Comparison of ENCODE assay signal across 11 cellular contexts in genomic region chr5:172010278-172010677, GRCh38. TPM values are rescaled to one million over a fixed set of nuclear protein-coding genes. Genes with fewer than 3 reads are reported as not detected.
DNase-seq lines count a peak whose midpoint lies in the region; ATAC-seq and TF ChIP-seq lines count a peak whose summit lies in the region.
"Had no signal": no experiment of that assay in that cellular context is flagged by ENCODE, and none has a peak within 500 bp of the region (broad histone marks: within the 10 kb centered on the region; RNA-seq: fewer than 3 reads in every experiment).

No MANE protein-coding gene starts in this region.

- no peak overlapping the region for H3K27ac Mint-ChIP-seq in progenitor cell of endocrine pancreas
- H3K27ac Mint-ChIP-seq: CD8-positive, alpha-beta T cell had no signal

- no peak overlapping the region for H3K4me3 ChIP-seq in choroid plexus epithelial cell (ENCODE audit: low read depth, low read length)
- H3K4me3 ChIP-seq: uterus had no signal

- no peaks in the 10 kb centered on the region for H3K36me3 Mint-ChIP-seq in progenitor cell of endocrine pancreas (ENCODE audit: insufficient read depth)

- no peaks in the 10 kb centered on the region for H3K9me3 Mint-ChIP-seq in progenitor cell of endocrine pancreas (ENCODE audit: low read depth)
- H3K9me3 Mint-ChIP-seq: CD8-positive, alpha-beta T cell had no signal

- no peaks in the 10 kb centered on the region for H3K27me3 Mint-ChIP-seq in progenitor cell of endocrine pancreas

- no peak overlapping the region for H3K4me3 Mint-ChIP-seq in progenitor cell of endocrine pancreas (ENCODE audit: low read depth)
- H3K4me3 Mint-ChIP-seq: CD8-positive, alpha-beta T cell had no signal

- peak; percentile 19 for DNase-seq in ACHN
- peak; percentile 39 for DNase-seq in EH (ENCODE audit: low read depth)
- peak; percentile 55 for DNase-seq in NCI-H345 (lab: John Stamatoyannopoulos, UW)
- DNase-seq in choroid plexus epithelial cell (ENCODE audit: low read depth): peak; percentile 68
- no peak for DNase-seq in activated effector memory CD4-positive, alpha-beta T cell treated with anti-CD3 and anti-CD28 coated beads, Interleukin-2, amount 50 U/mL, for 16 hours
- DNase-seq in progenitor cell of endocrine pancreas (ENCODE audit: low spot score, unreplicated experiment): no peak
- DNase-seq: CD8-positive, alpha-beta T cell; SHP77 treated with DMSO at 0.1 percent for 48 hours; uterus had no signal

- peak; percentile 54 for TF ChIP-seq CTCF in choroid plexus epithelial cell (conservative IDR thresholded peaks at IDR 0.05; ENCODE audit: low read depth, low read length)
- TF ChIP-seq CTCF in progenitor cell of endocrine pancreas (IDR thresholded peaks at IDR 0.05; ENCODE audit: unreplicated experiment): no peak

- no peak for ATAC-seq in HG02798 (IDR thresholded peaks at IDR 0.05; ENCODE audit: poor library complexity, unreplicated experiment)
- ATAC-seq in HG03521 (IDR thresholded peaks at IDR 0.05; ENCODE audit: unreplicated experiment): no peak
- ATAC-seq: CD8-positive, alpha-beta T cell had no signal

- H3K4me1 Mint-ChIP-seq in progenitor cell of endocrine pancreas (ENCODE audit: low read depth): peaks cover 12% of the 10 kb centered on the region

- in situ Hi-C loops in ACHN (cut with HindIII; ENCODE audit: low pct_ligation_motif_present, low pct_unique_long_range_greater_than_20kb, low sequenced_read_pairs): no loop called here

RNA-seq across cellular contexts. Expression of gene FBXW11, which starts 3.8 kb away (rescaled TPM):
- total RNA-seq in progenitor cell of endocrine pancreas: 61.2 and 63.5 TPM in 2 replicates

Comparison
In these comparisons a context has a peak if more than half of its experiments do, and no peak if none do; other contexts are left out.
1. DNase-seq: peak in ACHN (single experiment), EH (single experiment), NCI-H345 (single experiment) and choroid plexus epithelial cell (single experiment); none in activated effector memory CD4-positive, alpha-beta T cell treated with anti-CD3 and anti-CD28 coated beads, Interleukin-2, amount 50 U/mL, for 16 hours (single experiment) and progenitor cell of endocrine pancreas (single experiment).